Comparison of ENCODE assay signal across 8 cellular contexts in the genomic region with DNA sequence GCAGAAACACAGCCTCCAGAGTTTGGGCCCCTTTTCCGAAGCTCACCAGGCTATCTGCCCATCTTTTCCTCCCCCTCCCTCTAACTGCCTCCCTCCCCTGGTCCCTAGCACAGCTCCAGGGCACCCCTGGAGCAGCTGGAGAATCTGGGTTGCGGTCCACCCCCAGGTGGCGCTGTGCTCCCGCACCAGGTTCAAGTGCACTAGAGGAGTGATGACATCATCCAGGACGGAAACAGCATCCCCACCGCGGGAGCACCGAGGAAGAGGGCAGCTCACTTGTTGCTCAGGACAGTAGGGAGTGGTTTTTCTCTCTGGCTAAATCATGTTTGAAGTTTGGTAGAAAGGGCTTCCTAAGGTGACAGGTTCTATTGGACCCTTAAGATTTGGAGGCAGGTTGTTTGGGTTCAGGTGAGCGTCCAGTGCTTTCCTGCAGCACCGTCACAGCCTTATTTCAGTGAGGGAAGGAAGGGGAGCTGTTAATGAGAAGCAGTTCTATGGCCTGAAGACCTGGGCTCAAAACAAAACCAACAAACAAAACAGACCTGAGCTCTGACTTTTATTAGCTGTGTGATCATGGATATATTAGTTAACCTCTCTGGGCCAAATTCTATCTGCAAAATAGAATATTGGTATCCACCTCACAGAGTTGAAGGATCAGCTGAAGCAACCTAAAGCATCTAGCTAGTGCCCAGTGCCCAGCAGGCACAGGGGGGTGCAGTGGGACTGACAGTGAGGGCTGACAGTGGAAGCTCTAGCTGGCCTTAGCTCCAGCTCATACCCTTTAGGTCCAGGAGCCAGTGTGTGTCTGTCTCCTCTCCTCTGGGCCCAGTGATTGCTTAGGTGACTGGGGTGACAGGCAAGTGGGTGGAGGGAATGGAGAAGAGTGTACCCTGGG. TPM values are rescaled to one million over a fixed set of nuclear protein-coding genes. Genes with fewer than 3 reads are reported as not detected.
A peak's percentile ranks its signal among the peaks of the same experiment; 100 is the strongest.
DNase-seq lines count a peak whose midpoint lies in the region; ATAC-seq, FAIRE-seq and TF ChIP-seq lines count a peak whose summit lies in the region.

No MANE protein-coding gene starts in this region.

- H3K9me3 ChIP-seq in A549: no peaks in the 10 kb centered on the region

- POLR2A ChIA-PET in A549 (lab: Yijun Ruan, JAX): interaction anchor here (0.6 to 1.5 kb wide), 5 partner anchors 14 to 114 kb away, joined by 3 to 16 read pairs (median 9); a partner anchor contains a TSS
- POLR2A ChIA-PET in activated CD4-positive, alpha-beta T cell treated with anti-CD3 and anti-CD28 coated beads for 36 hours (lab: Charles Lee): interaction anchor here (0.6 to 1.1 kb wide), 6 partner anchors 17 to 203 kb away, joined by 3 to 8 read pairs (median 5); a partner anchor contains a TSS

- peak overlapping the region; percentile 73 for H3K4me2 ChIP-seq in A549

- TF ChIP-seq RAD21 in A549 (conservative IDR thresholded peaks at IDR 0.05 in 1 of 2, IDR thresholded peaks at IDR 0.05 in 1 of 2): peak; percentile 99

- CTCF ChIA-PET in A549 (lab: Yijun Ruan, JAX): interaction anchor here (0.6 to 17.1 kb wide), 54 partner anchors 16 to 1679 kb away, joined by 3 to 855 read pairs (median 5); a partner anchor contains a TSS
- CTCF ChIA-PET in activated CD4-positive, alpha-beta T cell treated with anti-CD3 and anti-CD28 coated beads for 36 hours (lab: Charles Lee): interaction anchor here (0.5 to 5.8 kb wide), 60 partner anchors 8 to 1302 kb away, joined by 3 to 93 read pairs (median 4); a partner anchor contains a TSS

- peak; percentile 88 to 94 for DNase-seq in A549 (ENCODE audit: low read depth in 1 of 2, low spot score in 1 of 2)
- DNase-seq in NCI-H526 (lab: John Stamatoyannopoulos, UW): peak; percentile 36 to 83
- peak; percentile 94 for DNase-seq in activated CD4-positive, alpha-beta T cell treated with anti-CD3 and anti-CD28 coated beads for 36 hours
- DNase-seq in cerebellum (ENCODE audit: low spot score): peak; percentile 79
- DNase-seq in left lobe of liver (ENCODE audit: low spot score): peak; percentile 85
- peak; percentile 85 to 92 for DNase-seq in stimulated activated CD4-positive, alpha-beta T cell treated with anti-CD3 and anti-CD28 coated beads, Interleukin-2, amount 100 ng/mL, for 24 hours

- H3K27ac Mint-ChIP-seq in activated CD4-positive, alpha-beta T cell treated with anti-CD3 and anti-CD28 coated beads for 36 hours: peak overlapping the region; percentile 56

- intact Hi-C loops in activated CD4-positive, alpha-beta T cell treated with anti-CD3 and anti-CD28 coated beads for 36 hours (cut with DNase I, micrococcal nuclease): loop anchor here (1.0 to 5.0 kb wide), 7 partner anchors 59 to 239 kb away; a partner anchor contains a TSS

- ATAC-seq in A549: peak; percentile 91 to 96
- ATAC-seq in GM18520 (IDR thresholded peaks at IDR 0.05; ENCODE audit: unreplicated experiment): peak; percentile 70
- peak; percentile 74 for ATAC-seq in HG03378 (IDR thresholded peaks at IDR 0.05; ENCODE audit: unreplicated experiment)
- peak; percentile 96 for ATAC-seq in activated CD4-positive, alpha-beta T cell treated with anti-CD3 and anti-CD28 coated beads for 36 hours
- peak; percentile 93 for ATAC-seq in left lobe of liver

- FAIRE-seq in A549 (lab: Jason Lieb, UNC): peak; percentile 97

- peak; percentile 98 for TF ChIP-seq CTCF in A549 (IDR thresholded peaks at IDR 0.05)

- peak overlapping the region; percentile 60 to 73; a peak in 5 of 6 replicates for H3K27ac ChIP-seq in A549

- no peak for TF ChIP-seq POLR2A in A549 (IDR thresholded peaks at IDR 0.05; ENCODE audit: low read length)

- no peak for TF ChIP-seq EP300 in A549 (IDR thresholded peaks at IDR 0.05)

- peaks cover 3% of the 10 kb centered on the region; the same call in 1 of the 3 replicates for H3K4me1 ChIP-seq in A549

- WGBS in A549 (ENCODE audit: missing lambda C conversion rate): 17% methylated on average over 10 of the region's 10 CpGs

- peaks cover 5% of the 10 kb centered on the region for H3K4me1 Mint-ChIP-seq in activated CD4-positive, alpha-beta T cell treated with anti-CD3 and anti-CD28 coated beads for 36 hours

- H3K9me3 Mint-ChIP-seq in activated CD4-positive, alpha-beta T cell treated with anti-CD3 and anti-CD28 coated beads for 36 hours (ENCODE audit: low read depth): no peaks in the 10 kb centered on the region

- no peak overlapping the region for H3K4me3 ChIP-seq in A549

- peak overlapping the region; percentile 41 for H3K4me3 Mint-ChIP-seq in activated CD4-positive, alpha-beta T cell treated with anti-CD3 and anti-CD28 coated beads for 36 hours

- peaks cover 11% of the 10 kb centered on the region for H3K27me3 Mint-ChIP-seq in activated CD4-positive, alpha-beta T cell treated with anti-CD3 and anti-CD28 coated beads for 36 hours

- H3K36me3 Mint-ChIP-seq in activated CD4-positive, alpha-beta T cell treated with anti-CD3 and anti-CD28 coated beads for 36 hours (ENCODE audit: low read depth): no peaks in the 10 kb centered on the region

TF ChIP-seq in A549, 52 proteins besides CTCF, POLR2A, EP300 and RAD21 (continues in another document):
- TF ChIP-seq HOXA7 (CRISPR knock-in tag; IDR thresholded peaks at IDR 0.05) (no peak), FOSL2 (IDR thresholded peaks at IDR 0.05) (no peak), FOSL2 (CRISPR knock-in tag; IDR thresholded peaks at IDR 0.05) (peak; percentile 76), RNF2 (IDR thresholded peaks at IDR 0.05; ENCODE audit: borderline replicate concordance, low read depth) (no peak), CHD2 (IDR thresholded peaks at IDR 0.05; ENCODE audit: low read length, partially characterized antibody) (no peak), SMC3 (IDR thresholded peaks at IDR 0.05) (peak; percentile 99), CBX8 (IDR thresholded peaks at IDR 0.05) (no peak), EHF (CRISPR knock-in tag; IDR thresholded peaks at IDR 0.05) (no peak), CEBPB (IDR thresholded peaks at IDR 0.05) (peak in 1 of 2 experiments; percentile 54; a peak in 2 of 4 replicates), RFX5 (IDR thresholded peaks at IDR 0.05) (no peak), ZFP36 (IDR thresholded peaks at IDR 0.05; ENCODE audit: borderline replicate concordance, partially characterized antibody) (no peak), MAFK (IDR thresholded peaks at IDR 0.05; ENCODE audit: partially characterized antibody) (no peak)
- TF ChIP-seq, protein P1, sequence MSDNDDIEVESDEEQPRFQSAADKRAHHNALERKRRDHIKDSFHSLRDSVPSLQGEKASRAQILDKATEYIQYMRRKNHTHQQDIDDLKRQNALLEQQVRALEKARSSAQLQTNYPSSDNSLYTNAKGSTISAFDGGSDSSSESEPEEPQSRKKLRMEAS (IDR thresholded peaks at IDR 0.05): peak; percentile 33; the same call in 1 of the 2 replicates
- TF ChIP-seq, protein P2, sequence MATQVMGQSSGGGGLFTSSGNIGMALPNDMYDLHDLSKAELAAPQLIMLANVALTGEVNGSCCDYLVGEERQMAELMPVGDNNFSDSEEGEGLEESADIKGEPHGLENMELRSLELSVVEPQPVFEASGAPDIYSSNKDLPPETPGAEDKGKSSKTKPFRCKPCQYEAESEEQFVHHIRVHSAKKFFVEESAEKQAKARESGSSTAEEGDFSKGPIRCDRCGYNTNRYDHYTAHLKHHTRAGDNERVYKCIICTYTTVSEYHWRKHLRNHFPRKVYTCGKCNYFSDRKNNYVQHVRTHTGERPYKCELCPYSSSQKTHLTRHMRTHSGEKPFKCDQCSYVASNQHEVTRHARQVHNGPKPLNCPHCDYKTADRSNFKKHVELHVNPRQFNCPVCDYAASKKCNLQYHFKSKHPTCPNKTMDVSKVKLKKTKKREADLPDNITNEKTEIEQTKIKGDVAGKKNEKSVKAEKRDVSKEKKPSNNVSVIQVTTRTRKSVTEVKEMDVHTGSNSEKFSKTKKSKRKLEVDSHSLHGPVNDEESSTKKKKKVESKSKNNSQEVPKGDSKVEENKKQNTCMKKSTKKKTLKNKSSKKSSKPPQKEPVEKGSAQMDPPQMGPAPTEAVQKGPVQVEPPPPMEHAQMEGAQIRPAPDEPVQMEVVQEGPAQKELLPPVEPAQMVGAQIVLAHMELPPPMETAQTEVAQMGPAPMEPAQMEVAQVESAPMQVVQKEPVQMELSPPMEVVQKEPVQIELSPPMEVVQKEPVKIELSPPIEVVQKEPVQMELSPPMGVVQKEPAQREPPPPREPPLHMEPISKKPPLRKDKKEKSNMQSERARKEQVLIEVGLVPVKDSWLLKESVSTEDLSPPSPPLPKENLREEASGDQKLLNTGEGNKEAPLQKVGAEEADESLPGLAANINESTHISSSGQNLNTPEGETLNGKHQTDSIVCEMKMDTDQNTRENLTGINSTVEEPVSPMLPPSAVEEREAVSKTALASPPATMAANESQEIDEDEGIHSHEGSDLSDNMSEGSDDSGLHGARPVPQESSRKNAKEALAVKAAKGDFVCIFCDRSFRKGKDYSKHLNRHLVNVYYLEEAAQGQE (IDR thresholded peaks at IDR 0.05): no peak

RNA-seq across cellular contexts. Expression of a gene that starts 7.5 kb away (rescaled TPM):
- polyA plus RNA-seq in A549 (2011; rRNA removed): 10.0 and 13.8 TPM in 2 replicates
- 14.8 and 20.2 TPM in 2 replicates for polyA plus RNA-seq in A549 (2012; cell fraction: cytosol; rRNA removed)
- 14.9 and 15.3 TPM in 2 replicates for polyA plus RNA-seq in A549 (2012; cell fraction: nucleus; rRNA removed)
- 10.6 to 15.0 TPM (median 14.4 TPM) in 3 replicates for polyA plus RNA-seq in A549 (2017; fragmentation: RNase III; extraction: RNeasy Plus Mini Kit Qiagen cat#74134 plus additional on column Dnase treatment)
- 10.2 and 18.1 TPM in 2 replicates for polyA minus RNA-seq in A549 (2011; rRNA and poly(A)+ RNA removed)
- total RNA-seq in activated CD4-positive, alpha-beta T cell treated with anti-CD3 and anti-CD28 coated beads for 36 hours: under 1 TPM; 0.14 to 0.26 TPM
- 22.0 TPM for total RNA-seq in cerebellum
- total RNA-seq in left lobe of liver: 4.4 TPM

RNA-seq across cellular contexts. Expression of a gene that starts 50.2 kb away (rescaled TPM):
- 0.03 TPM in 1 of 2 replicates, not detected in the other for polyA plus RNA-seq in A549 (2011; rRNA removed)
- polyA plus RNA-seq in A549 (2012; cell fraction: cytosol; rRNA removed): not detected in 2 replicates
- polyA plus RNA-seq in A549 (2012; cell fraction: nucleus; rRNA removed): 0.04 TPM in 1 of 2 replicates, not detected in the other
- polyA plus RNA-seq in A549 (2017; fragmentation: RNase III; extraction: RNeasy Plus Mini Kit Qiagen cat#74134 plus additional on column Dnase treatment): not detected in 3 replicates
- not detected in 2 replicates for polyA minus RNA-seq in A549 (2011; rRNA and poly(A)+ RNA removed)
- not detected for total RNA-seq in activated CD4-positive, alpha-beta T cell treated with anti-CD3 and anti-CD28 coated beads for 36 hours
- 0.64 TPM for total RNA-seq in cerebellum
- total RNA-seq in left lobe of liver: 1.0 TPM

RNA-seq across cellular contexts. Expression of a gene that starts 59.1 kb away (rescaled TPM):
- 96.2 and 127 TPM in 2 replicates for polyA plus RNA-seq in A549 (2011; rRNA removed)
- 42.6 and 45.1 TPM in 2 replicates for polyA plus RNA-seq in A549 (2012; cell fraction: cytosol; rRNA removed)
- 16.6 and 35.3 TPM in 2 replicates for polyA plus RNA-seq in A549 (2012; cell fraction: nucleus; rRNA removed)
- 133 to 142 TPM (median 134 TPM) in 3 replicates for polyA plus RNA-seq in A549 (2017; fragmentation: RNase III; extraction: RNeasy Plus Mini Kit Qiagen cat#74134 plus additional on column Dnase treatment)
- polyA minus RNA-seq in A549 (2011; rRNA and poly(A)+ RNA removed): 40.2 and 41.1 TPM in 2 replicates
- total RNA-seq in activated CD4-positive, alpha-beta T cell treated with anti-CD3 and anti-CD28 coated beads for 36 hours: 10 to 100 TPM; 51.9 to 70.6 TPM
- 31.8 TPM for total RNA-seq in cerebellum
- 42.0 TPM for total RNA-seq in left lobe of liver
